Comparison of ENCODE assay signal across 10 cellular contexts in genomic region chr10:114544045-114544659, GRCh38.
DNase-seq lines count a peak whose midpoint lies in the region; ATAC-seq and TF ChIP-seq lines count a peak whose summit lies in the region.
"Had no signal": no experiment of that assay in that cellular context is flagged by ENCODE, and none has a peak within 500 bp of the region (broad histone marks: within the 10 kb centered on the region; RNA-seq: fewer than 3 reads in every experiment).

No MANE protein-coding gene starts in this region.

- ATAC-seq in left cardiac atrium (peak in 1 of 2 donors; percentile 35), left ventricle myocardium superior (no peak), HG03575 (IDR thresholded peaks at IDR 0.05; ENCODE audit: extremely low read depth, insufficient number of reproducible peaks, low FRiP score, unreplicated experiment) (peak; percentile 91)
- ATAC-seq in natural killer cell treated with Interleukin-12 subunit alpha and Interleukin-12 subunit beta and Interleukin-15 and Interleukin-18, amount 100 ng/mL, for 72 hours, result peak; percentile 71 to 79
- ATAC-seq: A549 had no signal

- no peaks in the 10 kb centered on the region for H3K27me3 Mint-ChIP-seq in natural killer cell treated with Interleukin-12 subunit alpha and Interleukin-12 subunit beta and Interleukin-15 and Interleukin-18, amount 100 ng/mL, for 72 hours

- no peaks in the 10 kb centered on the region for H3K9me3 Mint-ChIP-seq in natural killer cell treated with Interleukin-12 subunit alpha and Interleukin-12 subunit beta and Interleukin-15 and Interleukin-18, amount 100 ng/mL, for 72 hours
- H3K9me3 Mint-ChIP-seq: nephron had no signal

- CTCF ChIA-PET in HEK293T (lab: Yijun Ruan, JAX), result no interaction called here

- peaks cover 55 to 68% of the 10 kb centered on the region in 2 donors for H3K4me1 Mint-ChIP-seq in natural killer cell treated with Interleukin-12 subunit alpha and Interleukin-12 subunit beta and Interleukin-15 and Interleukin-18, amount 100 ng/mL, for 72 hours (ENCODE audit: low read depth in 2 of 2)

- H3K4me3 Mint-ChIP-seq in natural killer cell treated with Interleukin-12 subunit alpha and Interleukin-12 subunit beta and Interleukin-15 and Interleukin-18, amount 100 ng/mL, for 72 hours, result peak overlapping the region; percentile 53
- H3K4me3 Mint-ChIP-seq: nephron had no signal

- H3K27ac Mint-ChIP-seq in natural killer cell treated with Interleukin-12 subunit alpha and Interleukin-12 subunit beta and Interleukin-15 and Interleukin-18, amount 100 ng/mL, for 72 hours, result peak overlapping the region; percentile 49 to 70
- H3K27ac Mint-ChIP-seq: nephron had no signal

- DNase-seq in left cardiac atrium (peak; percentile 38), left ventricle myocardium superior (no peak), NCI-H2029 treated with DMSO at 0.1 percent for 48 hours (lab: John Stamatoyannopoulos, UW) (no peak), HEK293T (ENCODE audit: extremely low spot score) (no peak), midbrain (lab: John Stamatoyannopoulos, UW) (no peak)
- peak; percentile 58 for DNase-seq in activated CD8-positive, alpha-beta memory T cell treated with anti-CD3 and anti-CD28 coated beads, Interleukin-2, amount 50 U/mL, for 4 hours
- peak; percentile 76 for DNase-seq in natural killer cell treated with Interleukin-12 subunit alpha and Interleukin-12 subunit beta and Interleukin-15 and Interleukin-18, amount 100 ng/mL, for 72 hours (ENCODE audit: low spot score)

- POLR2A ChIA-PET in HEK293T (lab: Yijun Ruan, JAX), result interaction anchor here (0.6 kb wide), 1 partner anchor 162 kb away, joined by 3 read pairs; no protein-coding TSS in a partner anchor

- no peaks in the 10 kb centered on the region for H3K36me3 Mint-ChIP-seq in natural killer cell treated with Interleukin-12 subunit alpha and Interleukin-12 subunit beta and Interleukin-15 and Interleukin-18, amount 100 ng/mL, for 72 hours

- intact Hi-C loops in left cardiac atrium (cut with DNase I), result loop anchor here in 1 of 2 donors (10.0 kb wide), 1 partner anchor 241 kb away; no protein-coding TSS in a partner anchor
- intact Hi-C loops in left ventricle myocardium superior (cut with micrococcal nuclease), result no loop called here

TF ChIP-seq in HEK293T, 16 proteins besides CTCF, POLR2A, EP300 and RAD21:
- no peak for TF ChIP-seq FOXA1 (IDR thresholded peaks at IDR 0.05)

Comparison
In these comparisons a context has a peak if more than half of its experiments do, and no peak if none do; other contexts are left out.
1. DNase-seq: peak in left cardiac atrium (single experiment), activated CD8-positive, alpha-beta memory T cell treated with anti-CD3 and anti-CD28 coated beads, Interleukin-2, amount 50 U/mL, for 4 hours (single experiment) and natural killer cell treated with Interleukin-12 subunit alpha and Interleukin-12 subunit beta and Interleukin-15 and Interleukin-18, amount 100 ng/mL, for 72 hours (single experiment); none in left ventricle myocardium superior (single experiment), NCI-H2029 treated with DMSO at 0.1 percent for 48 hours (single experiment), HEK293T (single experiment) and midbrain (single experiment).